ENCODE assay signal across 29 cellular contexts in the genomic region with DNA sequence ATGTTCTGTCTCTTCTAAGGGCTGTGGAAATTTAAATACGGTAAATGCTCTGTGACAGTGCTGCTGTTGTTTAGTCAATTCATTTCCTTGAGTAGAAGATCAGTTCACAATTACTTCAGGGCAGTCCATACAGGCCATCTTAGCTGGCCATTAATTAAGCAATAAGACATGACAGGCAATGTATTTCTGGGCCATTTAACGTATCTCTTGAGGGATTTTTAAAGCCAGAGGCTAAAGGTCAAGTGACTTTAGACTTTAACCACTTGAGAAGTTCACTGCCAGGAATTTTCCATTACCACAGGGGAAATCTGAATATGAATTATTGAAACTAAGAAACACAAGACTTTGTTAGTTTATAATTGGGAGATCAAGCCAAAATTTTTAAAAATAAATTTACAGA.
"Had no signal": no experiment of that assay in that cellular context is flagged by ENCODE, and none has a peak within 500 bp of the region (broad histone marks: within the 10 kb centered on the region; RNA-seq: fewer than 3 reads in every experiment).

No MANE protein-coding gene starts in this region.

- H3K9me3 ChIP-seq: adrenal gland, heart left ventricle, left ventricle myocardium inferior, pancreas, prostate gland, right atrium auricular region, spleen, tibial nerve had no signal

- H3K36me3 ChIP-seq: adrenal gland, brain microvascular endothelial cell, heart left ventricle, left ventricle myocardium inferior, pancreas, prostate gland, right atrium auricular region, spleen, tibial nerve had no signal

- H3K27me3 Mint-ChIP-seq: activated CD4-positive, alpha-beta memory T cell treated with anti-CD3 and anti-CD28 coated beads for 36 hours; activated CD4-positive, alpha-beta T cell treated with anti-CD3 and anti-CD28 coated beads, Interleukin-2, amount 10 ng/mL, durations not matched to agents 24 days and 14 days; activated naive CD8-positive, alpha-beta T cell treated with anti-CD3 and anti-CD28 coated beads for 36 hours; effector memory CD8-positive, alpha-beta T cell; naive thymus-derived CD4-positive, alpha-beta T cell had no signal

- H3K9me3 Mint-ChIP-seq: activated CD4-positive, alpha-beta T cell treated with anti-CD3 and anti-CD28 coated beads, Interleukin-2, amount 10 ng/mL, durations not matched to agents 24 days and 14 days; activated T-helper 1 cell treated with anti-CD3 and anti-CD28 coated beads, Interleukin-12 subunit alpha, Interleukin-12 subunit beta, Interleukin-2, Interleukin-4 antibody, amounts not matched to agents 30 ng/mL and 10 ng/mL and 1 ng/mL, durations not matched to agents 14 hours and 24 hours and 36 hours had no signal

- H3K27ac ChIP-seq: adrenal gland, brain microvascular endothelial cell, foreskin keratinocyte, left ventricle myocardium inferior, pancreas, prostate gland, right atrium auricular region, spleen had no signal

- H3K4me3 Mint-ChIP-seq: activated CD4-positive, alpha-beta memory T cell treated with anti-CD3 and anti-CD28 coated beads for 36 hours; activated CD4-positive, alpha-beta T cell treated with anti-CD3 and anti-CD28 coated beads, Interleukin-2, amount 10 ng/mL, durations not matched to agents 24 days and 14 days; activated naive CD4-positive, alpha-beta T cell treated with anti-CD3 and anti-CD28 coated beads for 36 hours; activated naive CD8-positive, alpha-beta T cell treated with anti-CD3 and anti-CD28 coated beads for 36 hours; activated T-helper 1 cell treated with anti-CD3 and anti-CD28 coated beads, Interleukin-12 subunit alpha, Interleukin-12 subunit beta, Interleukin-2, Interleukin-4 antibody, amounts not matched to agents 30 ng/mL and 10 ng/mL and 1 ng/mL, durations not matched to agents 14 hours and 24 hours and 36 hours; effector memory CD8-positive, alpha-beta T cell; naive thymus-derived CD4-positive, alpha-beta T cell; neural crest cell had no signal

- H3K36me3 Mint-ChIP-seq: activated CD4-positive, alpha-beta memory T cell treated with anti-CD3 and anti-CD28 coated beads for 36 hours; activated naive CD8-positive, alpha-beta T cell treated with anti-CD3 and anti-CD28 coated beads for 36 hours; naive thymus-derived CD4-positive, alpha-beta T cell had no signal

- H3K27ac Mint-ChIP-seq: activated CD4-positive, alpha-beta memory T cell treated with anti-CD3 and anti-CD28 coated beads for 36 hours; activated CD4-positive, alpha-beta T cell treated with anti-CD3 and anti-CD28 coated beads, Interleukin-2, amount 10 ng/mL, durations not matched to agents 24 days and 14 days; activated naive CD4-positive, alpha-beta T cell treated with anti-CD3 and anti-CD28 coated beads for 36 hours; activated naive CD8-positive, alpha-beta T cell treated with anti-CD3 and anti-CD28 coated beads for 36 hours; activated T-helper 1 cell treated with anti-CD3 and anti-CD28 coated beads, Interleukin-12 subunit alpha, Interleukin-12 subunit beta, Interleukin-2, Interleukin-4 antibody, amounts not matched to agents 30 ng/mL and 10 ng/mL and 1 ng/mL, durations not matched to agents 14 hours and 24 hours and 36 hours; effector memory CD8-positive, alpha-beta T cell; naive thymus-derived CD4-positive, alpha-beta T cell had no signal

- H3K27me3 ChIP-seq: adrenal gland, brain microvascular endothelial cell, foreskin keratinocyte, heart left ventricle, pancreas, right atrium auricular region, spleen, tibial nerve had no signal

- DNase-seq: activated CD4-positive, alpha-beta memory T cell treated with anti-CD3 and anti-CD28 coated beads for 36 hours; activated CD4-positive, alpha-beta T cell treated with anti-CD3 and anti-CD28 coated beads, Interleukin-2, amount 10 ng/mL, durations not matched to agents 24 days and 14 days; activated CD4-positive, CD25-positive, alpha-beta regulatory T cell treated with anti-CD3 and anti-CD28 coated beads, Interleukin-2, amount 50 U/mL, for 72 hours; activated CD8-positive, alpha-beta memory T cell treated with anti-CD3 and anti-CD28 coated beads, Interleukin-2, amount 50 U/mL, for 4 hours; activated effector memory CD4-positive, alpha-beta T cell treated with anti-CD3 and anti-CD28 coated beads, Interleukin-2, amount 50 U/mL, for 16 hours; activated naive CD4-positive, alpha-beta T cell treated with anti-CD3 and anti-CD28 coated beads for 36 hours; activated naive CD8-positive, alpha-beta T cell treated with anti-CD3 and anti-CD28 coated beads for 36 hours; activated T-cell treated with anti-CD3 and anti-CD28 coated beads, Interleukin-2, amount 50 U/mL, for 1 hour; adrenal gland; brain microvascular endothelial cell; caudate nucleus; cortex of kidney; effector memory CD8-positive, alpha-beta T cell; erythroblast; foreskin keratinocyte; heart left ventricle; kidney glomerular epithelial cell; left ventricle myocardium inferior; naive thymus-derived CD4-positive, alpha-beta T cell; nucleus accumbens; pancreas; spleen; stimulated activated naive CD4-positive, alpha-beta T cell; T-helper 2 cell had no signal

- H3K4me1 ChIP-seq: adrenal gland, foreskin keratinocyte, pancreas, prostate gland, spleen had no signal

- H3K4me1 Mint-ChIP-seq: activated CD4-positive, alpha-beta T cell treated with anti-CD3 and anti-CD28 coated beads, Interleukin-2, amount 10 ng/mL, durations not matched to agents 24 days and 14 days; activated naive CD8-positive, alpha-beta T cell treated with anti-CD3 and anti-CD28 coated beads for 36 hours; naive thymus-derived CD4-positive, alpha-beta T cell had no signal

- H3K4me3 ChIP-seq: adrenal gland, heart left ventricle, left ventricle myocardium inferior, pancreas, prostate gland, right atrium auricular region, spleen, tibial nerve had no signal
